In the genomic region with DNA sequence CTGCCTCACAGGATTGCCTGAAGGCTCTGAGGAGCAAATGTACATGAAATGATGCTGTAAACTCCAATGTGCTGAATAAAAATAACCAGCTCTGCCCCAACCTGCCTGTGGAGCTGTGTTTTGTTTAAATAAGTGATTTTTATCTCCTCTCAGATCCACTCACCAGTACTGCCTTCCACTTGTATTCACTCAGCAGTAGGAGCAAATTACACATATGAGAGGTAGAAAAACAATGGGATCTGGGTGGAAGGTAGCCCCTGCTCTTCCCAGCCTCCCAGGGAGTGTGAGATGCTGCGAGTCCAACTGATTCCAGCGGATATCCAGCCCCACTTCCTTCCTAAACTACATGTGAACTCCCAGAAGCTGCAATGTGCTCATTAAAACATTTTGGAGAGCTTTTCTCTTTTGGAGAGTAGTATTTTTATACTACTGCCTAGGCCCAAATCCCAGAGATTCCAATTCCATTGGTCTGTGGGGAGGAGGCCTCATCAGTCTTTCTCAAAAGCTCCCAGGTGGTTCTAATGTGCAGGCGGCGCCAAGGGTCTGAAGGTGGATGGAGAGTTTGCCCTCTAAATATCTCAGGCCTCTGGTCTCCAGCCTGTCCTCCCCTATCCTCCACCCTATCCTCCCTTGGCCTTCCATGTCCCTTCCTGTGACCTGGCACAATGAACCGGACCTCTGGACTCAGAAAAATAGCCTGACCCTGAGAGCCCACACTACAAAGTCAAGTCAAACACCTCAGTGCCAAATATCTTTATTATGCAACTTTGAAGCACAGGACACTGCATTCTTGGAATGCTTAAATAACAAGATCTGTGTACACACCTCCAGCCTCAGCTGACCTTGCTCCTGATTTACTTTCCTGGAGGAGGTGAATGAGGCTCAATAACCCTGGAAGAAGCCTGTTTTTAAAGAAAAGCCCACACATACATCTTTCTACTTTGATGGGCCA, we compare ENCODE assay signal across 1 cellular context.
A peak's percentile ranks its signal among the peaks of the same experiment; 100 is the strongest.
TF ChIP-seq lines count a peak whose summit lies in the region.

No MANE protein-coding gene starts in this region.

TF ChIP-seq in HepG2, 621 proteins besides CTCF, POLR2A, EP300 and RAD21 (continued from another document and continues in another):
- TF ChIP-seq JUND (CRISPR knock-in tag; IDR thresholded peaks at IDR 0.05) (peak; percentile 56; the same call in 1 of the 2 replicates), ZNF883 (CRISPR knock-in tag; IDR thresholded peaks at IDR 0.05; ENCODE audit: not compliant biosample characterization) (no peak), ATF7-NPFF (CRISPR knock-in tag; IDR thresholded peaks at IDR 0.05; ENCODE audit: low read depth) (no peak), RARA (CRISPR knock-in tag; IDR thresholded peaks at IDR 0.05) (peak; percentile 99), RXRB (CRISPR knock-in tag; IDR thresholded peaks at IDR 0.05; ENCODE audit: borderline replicate concordance) (peak; percentile 100), SAFB2 (CRISPR knock-in tag; IDR thresholded peaks at IDR 0.05; ENCODE audit: borderline replicate concordance, low read depth) (no peak), KLF11 (CRISPR knock-in tag; IDR thresholded peaks at IDR 0.05) (peak; percentile 57; the same call in 1 of the 2 replicates), SOX6 (IDR thresholded peaks at IDR 0.05) (no peak), SOX6 (CRISPR knock-in tag; IDR thresholded peaks at IDR 0.05) (peak; percentile 96), ZNF550 (CRISPR knock-in tag; IDR thresholded peaks at IDR 0.05; ENCODE audit: borderline replicate concordance) (no peak), KLF15 (CRISPR knock-in tag; IDR thresholded peaks at IDR 0.05; ENCODE audit: borderline replicate concordance) (no peak), ZNF354B (CRISPR knock-in tag; IDR thresholded peaks at IDR 0.05) (no peak), HNRNPH1 (optimal IDR thresholded peaks at IDR 0.05; ENCODE audit: low read depth, low read length) (no peak), FOSL2 (CRISPR knock-in tag; IDR thresholded peaks at IDR 0.05) (peak; percentile 76), ZNF839 (CRISPR knock-in tag; IDR thresholded peaks at IDR 0.05; ENCODE audit: borderline replicate concordance) (no peak), ZFP36L1 (CRISPR knock-in tag; IDR thresholded peaks at IDR 0.05) (no peak; the same call in 1 of the 2 replicates), TSC22D2 (CRISPR knock-in tag; IDR thresholded peaks at IDR 0.05; ENCODE audit: borderline replicate concordance) (0 out of 2 replicates have a peak, but pooled peaks have one; percentile 72), ZNF205 (CRISPR knock-in tag; IDR thresholded peaks at IDR 0.05) (peak; percentile 75), SP1 (IDR thresholded peaks at IDR 0.05) (no peak), SP1 (CRISPR knock-in tag; IDR thresholded peaks at IDR 0.05) (no peak), POLR2AphosphoS2 (IDR thresholded peaks at IDR 0.05; ENCODE audit: low read depth, low read length) (no peak), ZFP36 (IDR thresholded peaks at IDR 0.05; ENCODE audit: borderline replicate concordance, low read depth, low read length, partially characterized antibody) (no peak), BCL6 (CRISPR knock-in tag; IDR thresholded peaks at IDR 0.05) (peak; percentile 99), GABPA (IDR thresholded peaks at IDR 0.05; ENCODE audit: low read depth, low read length) (no peak), GABPA (CRISPR knock-in tag; IDR thresholded peaks at IDR 0.05; ENCODE audit: low read depth) (peak; percentile 46; the same call in 1 of the 2 replicates), EHMT2 (IDR thresholded peaks at IDR 0.05; ENCODE audit: borderline replicate concordance, low read depth, low read length) (0 out of 2 replicates have a peak, but pooled peaks have one; percentile 61), MYNN (CRISPR knock-in tag; IDR thresholded peaks at IDR 0.05; ENCODE audit: low read depth) (no peak), MYC (CRISPR knock-in tag; IDR thresholded peaks at IDR 0.05; ENCODE audit: borderline replicate concordance) (no peak), PHF20 (CRISPR knock-in tag; IDR thresholded peaks at IDR 0.05) (no peak), MAFK (conservative IDR thresholded peaks at IDR 0.05 in 1 of 2, IDR thresholded peaks at IDR 0.05 in 1 of 2; ENCODE audit: low read length in 2 of 2) (no peak), NCOR1 (IDR thresholded peaks at IDR 0.05; ENCODE audit: borderline replicate concordance, low read length) (peak; percentile 91; the same call in 1 of the 2 replicates), EEA1 (CRISPR knock-in tag; IDR thresholded peaks at IDR 0.05; ENCODE audit: borderline replicate concordance) (no peak), HOXA3 (CRISPR knock-in tag; IDR thresholded peaks at IDR 0.05) (peak; percentile 71; the same call in 1 of the 2 replicates), MIXL1 (CRISPR knock-in tag; IDR thresholded peaks at IDR 0.05) (peak; percentile 95), HMG20A (CRISPR knock-in tag; IDR thresholded peaks at IDR 0.05; ENCODE audit: borderline replicate concordance) (peak; percentile 94), SETDB1 (CRISPR knock-in tag; IDR thresholded peaks at IDR 0.05; ENCODE audit: borderline replicate concordance) (no peak), ZNF468 (CRISPR knock-in tag; IDR thresholded peaks at IDR 0.05) (no peak), ZMAT3 (CRISPR knock-in tag; conservative IDR thresholded peaks at IDR 0.05) (no peak), TGIF2 (CRISPR knock-in tag; IDR thresholded peaks at IDR 0.05) (peak; percentile 18; the same call in 1 of the 2 replicates), ZNF124 (CRISPR knock-in tag; IDR thresholded peaks at IDR 0.05) (peak; percentile 84; the same call in 1 of the 2 replicates), KMT2A (CRISPR knock-in tag; IDR thresholded peaks at IDR 0.05) (peak; percentile 26; the same call in 1 of the 2 replicates)
- TF ChIP-seq, protein P1, sequence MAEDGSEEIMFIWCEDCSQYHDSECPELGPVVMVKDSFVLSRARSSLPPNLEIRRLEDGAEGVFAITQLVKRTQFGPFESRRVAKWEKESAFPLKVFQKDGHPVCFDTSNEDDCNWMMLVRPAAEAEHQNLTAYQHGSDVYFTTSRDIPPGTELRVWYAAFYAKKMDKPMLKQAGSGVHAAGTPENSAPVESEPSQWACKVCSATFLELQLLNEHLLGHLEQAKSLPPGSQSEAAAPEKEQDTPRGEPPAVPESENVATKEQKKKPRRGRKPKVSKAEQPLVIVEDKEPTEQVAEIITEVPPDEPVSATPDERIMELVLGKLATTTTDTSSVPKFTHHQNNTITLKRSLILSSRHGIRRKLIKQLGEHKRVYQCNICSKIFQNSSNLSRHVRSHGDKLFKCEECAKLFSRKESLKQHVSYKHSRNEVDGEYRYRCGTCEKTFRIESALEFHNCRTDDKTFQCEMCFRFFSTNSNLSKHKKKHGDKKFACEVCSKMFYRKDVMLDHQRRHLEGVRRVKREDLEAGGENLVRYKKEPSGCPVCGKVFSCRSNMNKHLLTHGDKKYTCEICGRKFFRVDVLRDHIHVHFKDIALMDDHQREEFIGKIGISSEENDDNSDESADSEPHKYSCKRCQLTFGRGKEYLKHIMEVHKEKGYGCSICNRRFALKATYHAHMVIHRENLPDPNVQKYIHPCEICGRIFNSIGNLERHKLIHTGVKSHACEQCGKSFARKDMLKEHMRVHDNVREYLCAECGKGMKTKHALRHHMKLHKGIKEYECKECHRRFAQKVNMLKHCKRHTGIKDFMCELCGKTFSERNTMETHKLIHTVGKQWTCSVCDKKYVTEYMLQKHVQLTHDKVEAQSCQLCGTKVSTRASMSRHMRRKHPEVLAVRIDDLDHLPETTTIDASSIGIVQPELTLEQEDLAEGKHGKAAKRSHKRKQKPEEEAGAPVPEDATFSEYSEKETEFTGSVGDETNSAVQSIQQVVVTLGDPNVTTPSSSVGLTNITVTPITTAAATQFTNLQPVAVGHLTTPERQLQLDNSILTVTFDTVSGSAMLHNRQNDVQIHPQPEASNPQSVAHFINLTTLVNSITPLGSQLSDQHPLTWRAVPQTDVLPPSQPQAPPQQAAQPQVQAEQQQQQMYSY (CRISPR knock-in tag; IDR thresholded peaks at IDR 0.05): no peak
- TF ChIP-seq, protein P2, sequence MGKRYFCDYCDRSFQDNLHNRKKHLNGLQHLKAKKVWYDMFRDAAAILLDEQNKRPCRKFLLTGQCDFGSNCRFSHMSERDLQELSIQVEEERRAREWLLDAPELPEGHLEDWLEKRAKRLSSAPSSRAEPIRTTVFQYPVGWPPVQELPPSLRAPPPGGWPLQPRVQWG (CRISPR knock-in tag; IDR thresholded peaks at IDR 0.05; ENCODE audit: borderline replicate concordance, low read depth): no peak
- TF ChIP-seq, protein P3, sequence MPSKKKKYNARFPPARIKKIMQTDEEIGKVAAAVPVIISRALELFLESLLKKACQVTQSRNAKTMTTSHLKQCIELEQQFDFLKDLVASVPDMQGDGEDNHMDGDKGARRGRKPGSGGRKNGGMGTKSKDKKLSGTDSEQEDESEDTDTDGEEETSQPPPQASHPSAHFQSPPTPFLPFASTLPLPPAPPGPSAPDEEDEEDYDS (CRISPR knock-in tag; IDR thresholded peaks at IDR 0.05): 0 out of 2 replicates have a peak, but pooled peaks have one; percentile 33
- TF ChIP-seq, protein P4, sequence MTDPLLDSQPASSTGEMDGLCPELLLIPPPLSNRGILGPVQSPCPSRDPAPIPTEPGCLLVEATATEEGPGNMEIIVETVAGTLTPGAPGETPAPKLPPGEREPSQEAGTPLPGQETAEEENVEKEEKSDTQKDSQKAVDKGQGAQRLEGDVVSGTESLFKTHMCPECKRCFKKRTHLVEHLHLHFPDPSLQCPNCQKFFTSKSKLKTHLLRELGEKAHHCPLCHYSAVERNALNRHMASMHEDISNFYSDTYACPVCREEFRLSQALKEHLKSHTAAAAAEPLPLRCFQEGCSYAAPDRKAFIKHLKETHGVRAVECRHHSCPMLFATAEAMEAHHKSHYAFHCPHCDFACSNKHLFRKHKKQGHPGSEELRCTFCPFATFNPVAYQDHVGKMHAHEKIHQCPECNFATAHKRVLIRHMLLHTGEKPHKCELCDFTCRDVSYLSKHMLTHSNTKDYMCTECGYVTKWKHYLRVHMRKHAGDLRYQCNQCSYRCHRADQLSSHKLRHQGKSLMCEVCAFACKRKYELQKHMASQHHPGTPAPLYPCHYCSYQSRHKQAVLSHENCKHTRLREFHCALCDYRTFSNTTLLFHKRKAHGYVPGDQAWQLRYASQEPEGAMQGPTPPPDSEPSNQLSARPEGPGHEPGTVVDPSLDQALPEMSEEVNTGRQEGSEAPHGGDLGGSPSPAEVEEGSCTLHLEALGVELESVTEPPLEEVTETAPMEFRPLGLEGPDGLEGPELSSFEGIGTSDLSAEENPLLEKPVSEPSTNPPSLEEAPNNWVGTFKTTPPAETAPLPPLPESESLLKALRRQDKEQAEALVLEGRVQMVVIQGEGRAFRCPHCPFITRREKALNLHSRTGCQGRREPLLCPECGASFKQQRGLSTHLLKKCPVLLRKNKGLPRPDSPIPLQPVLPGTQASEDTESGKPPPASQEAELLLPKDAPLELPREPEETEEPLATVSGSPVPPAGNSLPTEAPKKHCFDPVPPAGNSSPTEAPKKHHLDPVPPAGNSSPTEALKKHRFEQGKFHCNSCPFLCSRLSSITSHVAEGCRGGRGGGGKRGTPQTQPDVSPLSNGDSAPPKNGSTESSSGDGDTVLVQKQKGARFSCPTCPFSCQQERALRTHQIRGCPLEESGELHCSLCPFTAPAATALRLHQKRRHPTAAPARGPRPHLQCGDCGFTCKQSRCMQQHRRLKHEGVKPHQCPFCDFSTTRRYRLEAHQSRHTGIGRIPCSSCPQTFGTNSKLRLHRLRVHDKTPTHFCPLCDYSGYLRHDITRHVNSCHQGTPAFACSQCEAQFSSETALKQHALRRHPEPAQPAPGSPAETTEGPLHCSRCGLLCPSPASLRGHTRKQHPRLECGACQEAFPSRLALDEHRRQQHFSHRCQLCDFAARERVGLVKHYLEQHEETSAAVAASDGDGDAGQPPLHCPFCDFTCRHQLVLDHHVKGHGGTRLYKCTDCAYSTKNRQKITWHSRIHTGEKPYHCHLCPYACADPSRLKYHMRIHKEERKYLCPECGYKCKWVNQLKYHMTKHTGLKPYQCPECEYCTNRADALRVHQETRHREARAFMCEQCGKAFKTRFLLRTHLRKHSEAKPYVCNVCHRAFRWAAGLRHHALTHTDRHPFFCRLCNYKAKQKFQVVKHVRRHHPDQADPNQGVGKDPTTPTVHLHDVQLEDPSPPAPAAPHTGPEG (CRISPR knock-in tag; IDR thresholded peaks at IDR 0.05): no peak
- TF ChIP-seq, protein P5, sequence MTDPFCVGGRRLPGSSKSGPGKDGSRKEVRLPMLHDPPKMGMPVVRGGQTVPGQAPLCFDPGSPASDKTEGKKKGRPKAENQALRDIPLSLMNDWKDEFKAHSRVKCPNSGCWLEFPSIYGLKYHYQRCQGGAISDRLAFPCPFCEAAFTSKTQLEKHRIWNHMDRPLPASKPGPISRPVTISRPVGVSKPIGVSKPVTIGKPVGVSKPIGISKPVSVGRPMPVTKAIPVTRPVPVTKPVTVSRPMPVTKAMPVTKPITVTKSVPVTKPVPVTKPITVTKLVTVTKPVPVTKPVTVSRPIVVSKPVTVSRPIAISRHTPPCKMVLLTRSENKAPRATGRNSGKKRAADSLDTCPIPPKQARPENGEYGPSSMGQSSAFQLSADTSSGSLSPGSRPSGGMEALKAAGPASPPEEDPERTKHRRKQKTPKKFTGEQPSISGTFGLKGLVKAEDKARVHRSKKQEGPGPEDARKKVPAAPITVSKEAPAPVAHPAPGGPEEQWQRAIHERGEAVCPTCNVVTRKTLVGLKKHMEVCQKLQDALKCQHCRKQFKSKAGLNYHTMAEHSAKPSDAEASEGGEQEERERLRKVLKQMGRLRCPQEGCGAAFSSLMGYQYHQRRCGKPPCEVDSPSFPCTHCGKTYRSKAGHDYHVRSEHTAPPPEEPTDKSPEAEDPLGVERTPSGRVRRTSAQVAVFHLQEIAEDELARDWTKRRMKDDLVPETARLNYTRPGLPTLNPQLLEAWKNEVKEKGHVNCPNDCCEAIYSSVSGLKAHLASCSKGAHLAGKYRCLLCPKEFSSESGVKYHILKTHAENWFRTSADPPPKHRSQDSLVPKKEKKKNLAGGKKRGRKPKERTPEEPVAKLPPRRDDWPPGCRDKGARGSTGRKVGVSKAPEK (CRISPR knock-in tag; IDR thresholded peaks at IDR 0.05; ENCODE audit: borderline replicate concordance): no peak
- TF ChIP-seq, protein P6, sequence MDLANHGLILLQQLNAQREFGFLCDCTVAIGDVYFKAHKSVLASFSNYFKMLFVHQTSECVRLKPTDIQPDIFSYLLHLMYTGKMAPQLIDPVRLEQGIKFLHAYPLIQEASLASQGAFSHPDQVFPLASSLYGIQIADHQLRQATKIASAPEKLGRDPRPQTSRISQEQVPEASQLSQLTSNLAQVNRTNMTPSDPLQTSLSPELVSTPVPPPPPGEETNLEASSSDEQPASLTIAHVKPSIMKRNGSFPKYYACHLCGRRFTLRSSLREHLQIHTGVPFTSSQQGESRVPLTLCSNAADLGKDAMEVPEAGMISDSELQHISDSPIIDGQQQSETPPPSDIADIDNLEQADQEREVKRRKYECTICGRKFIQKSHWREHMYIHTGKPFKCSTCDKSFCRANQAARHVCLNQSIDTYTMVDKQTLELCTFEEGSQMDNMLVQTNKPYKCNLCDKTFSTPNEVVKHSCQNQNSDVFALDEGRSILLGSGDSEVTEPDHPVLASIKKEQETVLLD (CRISPR knock-in tag; IDR thresholded peaks at IDR 0.05; ENCODE audit: low read depth): no peak
- TF ChIP-seq, protein P7, sequence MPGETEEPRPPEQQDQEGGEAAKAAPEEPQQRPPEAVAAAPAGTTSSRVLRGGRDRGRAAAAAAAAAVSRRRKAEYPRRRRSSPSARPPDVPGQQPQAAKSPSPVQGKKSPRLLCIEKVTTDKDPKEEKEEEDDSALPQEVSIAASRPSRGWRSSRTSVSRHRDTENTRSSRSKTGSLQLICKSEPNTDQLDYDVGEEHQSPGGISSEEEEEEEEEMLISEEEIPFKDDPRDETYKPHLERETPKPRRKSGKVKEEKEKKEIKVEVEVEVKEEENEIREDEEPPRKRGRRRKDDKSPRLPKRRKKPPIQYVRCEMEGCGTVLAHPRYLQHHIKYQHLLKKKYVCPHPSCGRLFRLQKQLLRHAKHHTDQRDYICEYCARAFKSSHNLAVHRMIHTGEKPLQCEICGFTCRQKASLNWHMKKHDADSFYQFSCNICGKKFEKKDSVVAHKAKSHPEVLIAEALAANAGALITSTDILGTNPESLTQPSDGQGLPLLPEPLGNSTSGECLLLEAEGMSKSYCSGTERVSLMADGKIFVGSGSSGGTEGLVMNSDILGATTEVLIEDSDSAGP (CRISPR knock-in tag; IDR thresholded peaks at IDR 0.05; ENCODE audit: borderline replicate concordance): no peak
